Comparison of ENCODE assay signal across 9 cellular contexts in genomic region chr19:17841810-17842662, GRCh38. TPM values are rescaled to one million over a fixed set of nuclear protein-coding genes. Genes with fewer than 3 reads are reported as not detected.
DNase-seq lines count a peak whose midpoint lies in the region; ATAC-seq, FAIRE-seq and TF ChIP-seq lines count a peak whose summit lies in the region.
"Had no signal": no experiment of that assay in that cellular context is flagged by ENCODE, and none has a peak within 500 bp of the region (broad histone marks: within the 10 kb centered on the region; RNA-seq: fewer than 3 reads in every experiment).

No MANE protein-coding gene starts in this region.

- H3K27ac Mint-ChIP-seq in astrocyte (ENCODE audit: unreplicated experiment): no peak overlapping the region
- H3K27ac Mint-ChIP-seq: dendritic cell treated with granulocyte-macrophage colony-stimulating factor and Interleukin-4, amounts not matched to agents 40 ng/mL and 50 ng/mL, for 4 days had no signal

- no peaks in the 10 kb centered on the region for H3K4me1 ChIP-seq in astrocyte (ENCODE audit: insufficient read depth, low read length)

- H3K27me3 Mint-ChIP-seq in astrocyte (ENCODE audit: low read depth, unreplicated experiment): peaks cover 38% of the 10 kb centered on the region
- H3K27me3 Mint-ChIP-seq: dendritic cell treated with granulocyte-macrophage colony-stimulating factor and Interleukin-4, amounts not matched to agents 40 ng/mL and 50 ng/mL, for 4 days had no signal

- peaks cover 3% of the 10 kb centered on the region for H3K36me3 Mint-ChIP-seq in astrocyte (ENCODE audit: low read depth, unreplicated experiment)

- peak overlapping the region; percentile 83 for H3K4me2 ChIP-seq in astrocyte (ENCODE audit: low read length)

- no peaks in the 10 kb centered on the region for H4K20me1 ChIP-seq in astrocyte (ENCODE audit: insufficient read depth, low read length)

- no peak for TF ChIP-seq CTCF in 22Rv1 (IDR thresholded peaks at IDR 0.05)
- TF ChIP-seq CTCF in astrocyte (IDR thresholded peaks at IDR 0.05; ENCODE audit: insufficient read depth, low read depth, low read length): no peak

- no peaks in the 10 kb centered on the region for H3K36me3 ChIP-seq in astrocyte (ENCODE audit: insufficient read depth, low read length)

- H3K27ac ChIP-seq in 22Rv1 (peak overlapping the region; percentile 72), astrocyte (ENCODE audit: low read depth, low read length) (no peak overlapping the region)

- peak overlapping the region; percentile 40 for H3K9ac ChIP-seq in astrocyte (ENCODE audit: low read length)

- no peaks in the 10 kb centered on the region for H3K4me1 Mint-ChIP-seq in astrocyte (ENCODE audit: low read depth, unreplicated experiment)

- no peak for FAIRE-seq in astrocyte (lab: Jason Lieb, UNC)

- H2AFZ ChIP-seq in astrocyte (ENCODE audit: low read depth, low read length): peak overlapping the region; percentile 85

- H3K4me3 ChIP-seq in astrocyte (ENCODE audit: insufficient read depth, low read depth, low read length): peak overlapping the region; percentile 29

- H3K9me3 Mint-ChIP-seq in astrocyte (ENCODE audit: unreplicated experiment): peaks cover 2% of the 10 kb centered on the region
- H3K9me3 Mint-ChIP-seq: dendritic cell treated with granulocyte-macrophage colony-stimulating factor and Interleukin-4, amounts not matched to agents 40 ng/mL and 50 ng/mL, for 4 days had no signal

- DNase-seq in HCEC 1CT (peak; percentile 75), SHP77 (lab: John Stamatoyannopoulos, UW) (peak; percentile 88 to 94), astrocyte (ENCODE audit: low read depth) (peak; percentile 49), hippocampal formation (lab: John Stamatoyannopoulos, UW) (peak; percentile 9 to 21), renal cortical epithelial cell (ENCODE audit: low read depth) (peak; percentile 73)
- DNase-seq in central memory CD4-positive, alpha-beta T cell: no peak

- ATAC-seq in GM21526 (IDR thresholded peaks at IDR 0.05; ENCODE audit: low FRiP score, unreplicated experiment): no peak

- no peaks in the 10 kb centered on the region for H3K9me3 ChIP-seq in astrocyte (ENCODE audit: insufficient read depth, low read depth, low read length)

- peak overlapping the region; percentile 73 for H3K4me3 Mint-ChIP-seq in astrocyte (ENCODE audit: unreplicated experiment)
- H3K4me3 Mint-ChIP-seq: dendritic cell treated with granulocyte-macrophage colony-stimulating factor and Interleukin-4, amounts not matched to agents 40 ng/mL and 50 ng/mL, for 4 days had no signal

- H3K79me2 ChIP-seq in astrocyte (ENCODE audit: insufficient read depth, low read length): no peaks in the 10 kb centered on the region

- no peaks in the 10 kb centered on the region for H3K27me3 ChIP-seq in astrocyte (ENCODE audit: insufficient read depth, low read length)

RNA-seq across cellular contexts. Expression of gene JAK3, which starts 5.7 kb away (rescaled TPM):
- total RNA-seq in astrocyte: 1.00 and 1.8 TPM in 2 replicates
- total RNA-seq in renal cortical epithelial cell: 2.3 and 3.7 TPM in 2 replicates

RNA-seq across cellular contexts. Expression of gene RPL18A, which starts 17.7 kb away (rescaled TPM):
- total RNA-seq in astrocyte: 1,839 and 1,909 TPM in 2 replicates
- 517 and 1,457 TPM in 2 replicates for total RNA-seq in renal cortical epithelial cell

RNA-seq across cellular contexts. Expression of gene INSL3, which starts 20.7 kb away (rescaled TPM):
- total RNA-seq in astrocyte: not detected in 2 replicates
- total RNA-seq in renal cortical epithelial cell: not detected in 2 replicates

RNA-seq across cellular contexts. Expression of gene SLC5A5, which starts 29.7 kb away (rescaled TPM):
- total RNA-seq in astrocyte (not detected in 2 replicates), renal cortical epithelial cell (not detected in 2 replicates)

RNA-seq across cellular contexts. Expression of gene B3GNT3, which starts 47.1 kb away (rescaled TPM):
- total RNA-seq in astrocyte (0.36 TPM in 1 of 2 replicates, not detected in the other), renal cortical epithelial cell (0.80 and 6.8 TPM in 2 replicates)
